ENCODE assay signal across 8 cellular contexts in genomic region chr1:111990026-111990877, GRCh38. TPM values are rescaled to one million over a fixed set of nuclear protein-coding genes. Genes with fewer than 3 reads are reported as not detected.
DNase-seq lines count a peak whose midpoint lies in the region; ATAC-seq and TF ChIP-seq lines count a peak whose summit lies in the region.

No MANE protein-coding gene starts in this region.

- H3K36me3 Mint-ChIP-seq in CD4-positive, alpha-beta memory T cell = no peaks in the 10 kb centered on the region

- no peaks in the 10 kb centered on the region for H3K9me3 ChIP-seq in CD4-positive, alpha-beta memory T cell (ENCODE audit: control insufficient read depth in 1 of 2, low read length in 2 of 2)
- H3K9me3 ChIP-seq in MG63 (no peaks in the 10 kb centered on the region), mammary epithelial cell (replicated peaks; ENCODE audit: insufficient read depth, low read length) (no peaks in the 10 kb centered on the region), left lung (no peaks in the 10 kb centered on the region)

- H3K4me3 Mint-ChIP-seq in CD4-positive, alpha-beta memory T cell = peak overlapping the region; percentile 52 to 80 (median 68)

- peaks cover 11% of the 10 kb centered on the region for H3K4me1 ChIP-seq in CD4-positive, alpha-beta memory T cell (ENCODE audit: insufficient read depth, low read length)
- H3K4me1 ChIP-seq in mammary epithelial cell (ENCODE audit: insufficient read depth, low read length) (peaks cover 18% of the 10 kb centered on the region), left lung (peaks cover 0 to 39% of the 10 kb centered on the region in 2 donors)

- H4K20me1 ChIP-seq in mammary epithelial cell (ENCODE audit: insufficient read depth, low read length) = no peaks in the 10 kb centered on the region

- CTCF ChIA-PET in CD4-positive, alpha-beta memory T cell (lab: Charles Lee; ENCODE audit: partially characterized antibody) = no interaction called here
- CTCF ChIA-PET in mammary epithelial cell (lab: Charles Lee; ENCODE audit: low non-redundant PET) = interaction anchor here (0.6 kb wide), 1 partner anchor 346 kb away, joined by 3 read pairs; no protein-coding TSS in a partner anchor

- peaks cover 3 to 32% (median 17%) of the 10 kb centered on the region in 4 donors for H3K4me1 Mint-ChIP-seq in CD4-positive, alpha-beta memory T cell

- ATAC-seq in left lung = peak; percentile 42
- ATAC-seq in HG02610 (IDR thresholded peaks at IDR 0.05; ENCODE audit: unreplicated experiment) = no peak

- no peak overlapping the region for H3K9ac ChIP-seq in mammary epithelial cell (ENCODE audit: insufficient read depth, low read length)

- H3K27me3 ChIP-seq in CD4-positive, alpha-beta memory T cell (ENCODE audit: insufficient read depth, low read length) = peaks cover 7% of the 10 kb centered on the region
- H3K27me3 ChIP-seq in MG63 (peaks cover 24% of the 10 kb centered on the region), mammary epithelial cell (ENCODE audit: insufficient read depth, low read length) (peaks cover 5% of the 10 kb centered on the region), left lung (peaks cover 8 to 83% of the 10 kb centered on the region in 2 donors)

- intact Hi-C loops in CD4-positive, alpha-beta memory T cell (cut with micrococcal nuclease) = no loop called here
- intact Hi-C loops in mammary epithelial cell (cut with micrococcal nuclease) (loop anchor here (2.0 to 10.0 kb wide), 4 partner anchors 105 to 505 kb away; no protein-coding TSS in a partner anchor), left lung (cut with DNase I) (no loop called here)

- POLR2A ChIA-PET in CD4-positive, alpha-beta memory T cell (lab: Charles Lee; ENCODE audit: partially characterized antibody) = no interaction called here

- no peak overlapping the region for H3K27ac ChIP-seq in CD4-positive, alpha-beta memory T cell (ENCODE audit: low read depth, low read length)
- no peak overlapping the region for H3K27ac ChIP-seq in mammary epithelial cell (ENCODE audit: insufficient read depth, low read depth, low read length)
- H3K27ac ChIP-seq in left lung = no peak overlapping the region

- no peak overlapping the region for H3K27ac Mint-ChIP-seq in CD4-positive, alpha-beta memory T cell

- H3K4me2 ChIP-seq in mammary epithelial cell (ENCODE audit: insufficient read depth, low read depth, low read length) = peak overlapping the region; percentile 98

- peak overlapping the region; percentile 85 for H2AFZ ChIP-seq in mammary epithelial cell (ENCODE audit: low read depth, low read length)

- no peaks in the 10 kb centered on the region for H3K79me2 ChIP-seq in mammary epithelial cell (ENCODE audit: insufficient read depth, low read length)

- TF ChIP-seq CTCF in mammary epithelial cell (conservative IDR thresholded peaks at IDR 0.05 in 1 of 2, IDR thresholded peaks at IDR 0.05 in 1 of 2; ENCODE audit: extremely low read depth in 1 of 2, insufficient read depth in 1 of 2, low read depth in 1 of 2, low read length in 2 of 2) (no peak), left lung (IDR thresholded peaks at IDR 0.05) (no peak)

- dilution Hi-C loops in mammary epithelial cell (cut with HindIII; ENCODE audit: low sequenced_read_pairs) = no loop called here

- in situ Hi-C loops in mammary epithelial cell (cut with MboI; ENCODE audit: low sequenced_read_pairs in 2 of 2) = loop anchor here in 1 of 2 donors (25.0 kb wide), 1 partner anchor 503 kb away; no protein-coding TSS in a partner anchor

- no peaks in the 10 kb centered on the region for H3K36me3 ChIP-seq in CD4-positive, alpha-beta memory T cell (ENCODE audit: insufficient read depth, low read length)
- H3K36me3 ChIP-seq in MG63 = no peaks in the 10 kb centered on the region
- H3K36me3 ChIP-seq in mammary epithelial cell (ENCODE audit: insufficient read depth, low read length) = no peaks in the 10 kb centered on the region
- H3K36me3 ChIP-seq in left lung = no peaks in the 10 kb centered on the region

- no peaks in the 10 kb centered on the region for H3K9me3 Mint-ChIP-seq in CD4-positive, alpha-beta memory T cell

- 11% methylated on average over 10 of the region's 72 CpGs for WGBS in mammary epithelial cell (ENCODE audit: low coverage, missing lambda C conversion rate)

- no peak overlapping the region for H3K4me3 ChIP-seq in CD4-positive, alpha-beta memory T cell (ENCODE audit: low read length in 2 of 2)
- H3K4me3 ChIP-seq in MG63 (peak overlapping the region; percentile 43), mammary epithelial cell (replicated peaks in 1 of 3; ENCODE audit: insufficient read depth in 1 of 3, low read depth in 2 of 3, low read length in 3 of 3) (peak overlapping the region; percentile 32 to 52 (median 48)), left lung (peak overlapping the region; percentile 47 to 57)

- no peak for DNase-seq in CD4-positive, alpha-beta memory T cell
- DNase-seq in MG63 (peak; percentile 20), mammary epithelial cell (peak; percentile 21), left lung (peak in 1 of 2 donors; percentile 83), stromal cell of bone marrow (ENCODE audit: low read depth) (peak; percentile 2), NCI-H2029 treated with DMSO at 0.1 percent for 48 hours (lab: John Stamatoyannopoulos, UW) (no peak)
- no peak for DNase-seq in activated CD4-positive, CD25-positive, alpha-beta regulatory T cell treated with anti-CD3 and anti-CD28 coated beads, Interleukin-2, amount 50 U/mL, for 72 hours

- BruUV-seq in mammary epithelial cell (replicated peaks; lab: Mats Ljungman, UMichigan) = no TSS peak

- peaks cover 53 to 62% of the 10 kb centered on the region in 2 donors for H3K27me3 Mint-ChIP-seq in CD4-positive, alpha-beta memory T cell

RNA-seq across cellular contexts. Expression of gene KCND3, which starts 0.8 kb away (rescaled TPM):
- not detected for total RNA-seq in CD4-positive, alpha-beta memory T cell
- under 1 TPM; 0.03 to 0.05 TPM for polyA plus RNA-seq in CD4-positive, alpha-beta memory T cell
- total RNA-seq in MG63 (2014; rRNA removed; shearing (Covaris generic); ENCODE audit: low replicate concordance) = 0.07 and 0.10 TPM in 2 replicates
- 1 to 10 TPM in 1 of 2 donors, under 1 TPM in 1; 0.64 to 3.3 TPM for total RNA-seq in mammary epithelial cell
- 0.12 TPM for polyA plus RNA-seq in mammary epithelial cell
- polyA minus RNA-seq in mammary epithelial cell = 0.10 TPM
- 10 to 100 TPM in 1 of 2 donors, 1 to 10 TPM in 1; 8.2 to 10.2 TPM for total RNA-seq in left lung

Comparison
In these comparisons a context has a peak if more than half of its experiments do, and no peak if none do; other contexts are left out.
1. DNase-seq: peak in MG63 (single experiment), mammary epithelial cell (single experiment) and stromal cell of bone marrow (single experiment); none in CD4-positive, alpha-beta memory T cell (0 of 5), NCI-H2029 treated with DMSO at 0.1 percent for 48 hours (single experiment) and activated CD4-positive, CD25-positive, alpha-beta regulatory T cell treated with anti-CD3 and anti-CD28 coated beads, Interleukin-2, amount 50 U/mL, for 72 hours (single experiment).
2. H3K4me3 ChIP-seq: peak in MG63 (single experiment), mammary epithelial cell (3 of 3) and left lung (2 of 2); none in CD4-positive, alpha-beta memory T cell (0 of 2).